ENCODE assay signal across 10 cellular contexts in the genomic region with DNA sequence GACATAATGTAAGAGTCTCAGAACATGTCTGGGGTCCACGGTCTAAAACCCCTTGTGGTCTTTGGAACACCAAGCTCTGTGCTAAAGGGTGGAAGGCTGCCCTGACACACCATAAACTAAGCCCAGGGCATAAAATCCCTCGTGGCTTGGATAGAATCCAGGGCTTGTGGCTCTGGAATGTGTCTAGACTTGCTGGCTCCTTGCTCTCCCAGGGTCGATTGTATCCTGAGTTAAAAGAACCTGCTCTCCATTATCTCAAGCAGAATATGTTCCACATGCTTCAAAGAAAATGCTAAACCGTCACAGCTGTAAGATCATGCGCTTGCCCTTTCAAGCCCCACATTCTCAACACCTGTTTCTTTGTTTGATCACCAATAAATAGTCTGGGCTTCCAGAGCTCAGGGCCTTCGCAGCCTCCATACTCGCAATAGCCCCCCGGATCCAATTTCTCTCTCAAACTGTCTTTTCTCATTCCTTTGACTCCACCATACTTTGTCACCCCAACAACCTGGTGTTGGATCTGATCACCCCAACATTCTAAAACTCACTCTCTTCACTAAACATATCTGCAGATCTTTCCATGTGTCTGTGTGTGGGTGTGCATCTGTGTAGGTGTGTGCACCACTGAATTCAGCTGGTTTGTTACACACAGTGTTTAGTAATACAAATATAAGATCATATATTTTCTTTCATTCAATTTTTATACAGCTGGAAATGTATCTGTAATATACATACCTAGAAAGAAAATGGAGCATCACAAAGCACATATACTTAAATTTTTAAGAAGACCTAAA.
DNase-seq lines count a peak whose midpoint lies in the region; FAIRE-seq and TF ChIP-seq lines count a peak whose summit lies in the region.
"Had no signal": no experiment of that assay in that cellular context is flagged by ENCODE, and none has a peak within 500 bp of the region (broad histone marks: within the 10 kb centered on the region; RNA-seq: fewer than 3 reads in every experiment).

No MANE protein-coding gene starts in this region.

- no peaks in the 10 kb centered on the region for H3K27me3 ChIP-seq in esophagus muscularis mucosa

- BruUV-seq in Calu3 (replicated peaks; lab: Mats Ljungman, UMichigan): no TSS peak

- TF ChIP-seq EP300 in esophagus muscularis mucosa (IDR thresholded peaks at IDR 0.05): no peak

- FAIRE-seq in GM12891 (lab: Jason Lieb, UNC): no peak

- H3K36me3 Mint-ChIP-seq in progenitor cell of endocrine pancreas (ENCODE audit: insufficient read depth) (peaks cover 25% of the 10 kb centered on the region), Calu3 (ENCODE audit: insufficient read depth, unreplicated experiment) (no peaks in the 10 kb centered on the region)

- peaks cover 14 to 41% (median 39%) of the 10 kb centered on the region in 4 donors for H3K4me1 ChIP-seq in esophagus muscularis mucosa

- H3K27ac Mint-ChIP-seq in progenitor cell of endocrine pancreas (peak overlapping the region; percentile 76), Calu3 (ENCODE audit: unreplicated experiment) (no peak overlapping the region)
- H3K27ac Mint-ChIP-seq: activated CD4-positive, alpha-beta T cell treated with anti-CD3 and anti-CD28 coated beads, Interleukin-2, amount 10 ng/mL, durations not matched to agents 7 days and 5 days had no signal

- no peak overlapping the region for H3K4me3 ChIP-seq in esophagus muscularis mucosa
- H3K4me3 ChIP-seq in lower leg skin (ENCODE audit: low read depth, poor library complexity, severe bottlenecking): no peak overlapping the region

- TF ChIP-seq CTCF in esophagus muscularis mucosa (IDR thresholded peaks at IDR 0.05) (no peak), progenitor cell of endocrine pancreas (IDR thresholded peaks at IDR 0.05; ENCODE audit: unreplicated experiment) (no peak), lower leg skin (IDR thresholded peaks at IDR 0.05) (no peak), Calu3 (IDR thresholded peaks at IDR 0.05; ENCODE audit: unreplicated experiment) (no peak)

- H3K9me3 ChIP-seq in esophagus muscularis mucosa: no peaks in the 10 kb centered on the region

- H3K4me3 Mint-ChIP-seq in progenitor cell of endocrine pancreas (ENCODE audit: low read depth) (no peak overlapping the region), Calu3 (ENCODE audit: low read depth, unreplicated experiment) (no peak overlapping the region)
- H3K4me3 Mint-ChIP-seq: activated CD4-positive, alpha-beta T cell treated with anti-CD3 and anti-CD28 coated beads, Interleukin-2, amount 10 ng/mL, durations not matched to agents 7 days and 5 days had no signal

- no peak for TF ChIP-seq POLR2A in esophagus muscularis mucosa (IDR thresholded peaks at IDR 0.05; ENCODE audit: low read depth)
- no peak for TF ChIP-seq POLR2A in lower leg skin (IDR thresholded peaks at IDR 0.05)
- TF ChIP-seq POLR2A in GM12891 (IDR thresholded peaks at IDR 0.05; ENCODE audit: low read depth, low read length): no peak

- H3K9me3 Mint-ChIP-seq in progenitor cell of endocrine pancreas (ENCODE audit: low read depth) (no peaks in the 10 kb centered on the region), Calu3 (ENCODE audit: low read depth, unreplicated experiment) (peaks cover 5% of the 10 kb centered on the region)

- intact Hi-C loops in esophagus muscularis mucosa (cut with DNase I): no loop called here
- intact Hi-C loops in lower leg skin (cut with DNase I; ENCODE audit: low total_unique reads): no loop called here
- intact Hi-C loops in Calu3 (cut with micrococcal nuclease; ENCODE audit: unreplicated experiment): no loop called here
- intact Hi-C loops in posterior vena cava (cut with DNase I): no loop called here

- H3K27me3 Mint-ChIP-seq in progenitor cell of endocrine pancreas: no peaks in the 10 kb centered on the region
- no peaks in the 10 kb centered on the region for H3K27me3 Mint-ChIP-seq in Calu3 (ENCODE audit: unreplicated experiment)
- H3K27me3 Mint-ChIP-seq: activated CD4-positive, alpha-beta T cell treated with anti-CD3 and anti-CD28 coated beads, Interleukin-2, amount 10 ng/mL, durations not matched to agents 7 days and 5 days had no signal

- WGBS in esophagus muscularis mucosa: 43% methylated on average over 8 of the region's 8 CpGs
- WGBS in lower leg skin, 2 donors: 48 to 53% methylated on average over 8 of the region's 8 CpGs

- H3K27ac ChIP-seq in esophagus muscularis mucosa (replicated peaks in 1 of 4): peak overlapping the region in 3 of 4 donors; percentile 27 to 41 (median 29)

- peak; percentile 68 for DNase-seq in EL
- DNase-seq in NCI-H345 treated with DMSO at 0.1 percent for 48 hours (lab: John Stamatoyannopoulos, UW; ENCODE audit: unreplicated experiment): peak; percentile 50
- DNase-seq in esophagus muscularis mucosa (ENCODE audit: extremely low spot score): no peak
- no peak for DNase-seq in progenitor cell of endocrine pancreas (ENCODE audit: low spot score, unreplicated experiment)
- no peak for DNase-seq in lower leg skin (ENCODE audit: low spot score in 2 of 2)
- DNase-seq in Calu3: no peak
- DNase-seq in posterior vena cava (ENCODE audit: low spot score): no peak
- DNase-seq in GM12891 (ENCODE audit: insufficient read length, low spot score): no peak
- DNase-seq: activated CD4-positive, alpha-beta T cell treated with anti-CD3 and anti-CD28 coated beads, Interleukin-2, amount 10 ng/mL, durations not matched to agents 7 days and 5 days; stimulated activated naive CD8-positive, alpha-beta T cell treated with anti-CD3 and anti-CD28 coated beads, Interleukin-15, Interleukin-2, amounts not matched to agents 100 U/mL and 50 U/mL, for 24 hours had no signal

- peaks cover 4 to 64% (median 35%) of the 10 kb centered on the region in 4 donors for H3K36me3 ChIP-seq in esophagus muscularis mucosa

- CTCF ChIA-PET in Calu3 (lab: Charles Lee): no interaction called here

- peaks cover 16% of the 10 kb centered on the region for H3K4me1 Mint-ChIP-seq in progenitor cell of endocrine pancreas (ENCODE audit: low read depth)
- peaks cover 9% of the 10 kb centered on the region for H3K4me1 Mint-ChIP-seq in Calu3 (ENCODE audit: low read depth, unreplicated experiment)

TF ChIP-seq in GM12891, 5 proteins besides CTCF, POLR2A, EP300 and RAD21:
- no peak for TF ChIP-seq POLR2AphosphoS5 (IDR thresholded peaks at IDR 0.05; ENCODE audit: low read depth, low read length)
- no peak for TF ChIP-seq POU2F2 (IDR thresholded peaks at IDR 0.05; ENCODE audit: low read depth, low read length)
- TF ChIP-seq PAX5 (IDR thresholded peaks at IDR 0.05; ENCODE audit: insufficient read depth, low read length, severe bottlenecking): no peak
- TF ChIP-seq SPI1 (IDR thresholded peaks at IDR 0.05; ENCODE audit: low read depth, low read length): no peak
- TF ChIP-seq TAF1 (IDR thresholded peaks at IDR 0.05; ENCODE audit: low read depth, low read length): no peak

Comparison
In these comparisons a context has a peak if more than half of its experiments do, and no peak if none do; other contexts are left out.
1. DNase-seq: peak in EL (single experiment) and NCI-H345 treated with DMSO at 0.1 percent for 48 hours (single experiment); none in esophagus muscularis mucosa (single experiment), progenitor cell of endocrine pancreas (single experiment), lower leg skin (0 of 2), Calu3 (single experiment), posterior vena cava (single experiment) and GM12891 (single experiment).